In the genomic region with DNA sequence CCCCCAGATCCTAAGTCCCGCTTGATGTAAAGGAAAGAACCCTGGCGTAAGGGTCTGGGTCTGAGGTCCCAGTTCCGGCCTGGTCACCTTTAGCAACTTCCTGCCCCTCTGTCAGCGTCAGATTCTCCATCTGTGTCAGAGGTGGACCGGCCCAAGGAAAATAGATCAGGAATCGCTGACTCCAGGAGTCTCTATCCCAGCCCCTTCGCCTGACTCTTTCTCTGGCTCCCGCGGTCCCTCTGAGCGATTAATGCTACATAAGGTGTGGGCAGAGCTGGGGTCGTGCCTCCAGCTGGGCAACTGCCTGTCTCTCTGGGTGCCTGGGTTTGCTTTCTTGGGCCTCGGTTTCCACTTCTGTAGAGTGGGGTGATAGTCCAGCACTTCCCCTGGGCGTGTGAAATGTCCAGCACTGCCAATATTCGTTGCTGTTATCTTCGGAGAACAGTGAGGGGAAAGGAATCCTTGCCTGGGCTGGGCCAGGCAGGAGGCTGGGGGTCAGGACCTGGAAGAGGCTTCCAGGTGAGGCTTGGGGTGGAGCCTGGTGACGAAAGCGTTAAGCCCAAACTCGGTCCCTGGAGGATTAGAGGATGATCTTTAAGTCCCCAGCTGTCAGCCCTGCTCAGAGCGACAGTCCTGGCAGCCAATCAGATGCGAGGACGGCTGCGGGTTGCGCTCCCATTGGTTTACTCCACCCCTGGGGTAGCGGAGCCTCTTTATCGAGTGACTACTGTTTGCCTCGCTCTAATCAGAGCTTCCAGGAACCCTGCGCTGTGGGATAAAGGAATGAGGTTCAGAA, we compare ENCODE assay signal across 1 cellular context.
TF ChIP-seq lines count a peak whose summit lies in the region.

No MANE protein-coding gene starts in this region.

TF ChIP-seq in K562, 482 proteins besides CTCF, POLR2A, EP300 and RAD21 (continued from another document and continues in another):
- TF ChIP-seq, protein P1, sequence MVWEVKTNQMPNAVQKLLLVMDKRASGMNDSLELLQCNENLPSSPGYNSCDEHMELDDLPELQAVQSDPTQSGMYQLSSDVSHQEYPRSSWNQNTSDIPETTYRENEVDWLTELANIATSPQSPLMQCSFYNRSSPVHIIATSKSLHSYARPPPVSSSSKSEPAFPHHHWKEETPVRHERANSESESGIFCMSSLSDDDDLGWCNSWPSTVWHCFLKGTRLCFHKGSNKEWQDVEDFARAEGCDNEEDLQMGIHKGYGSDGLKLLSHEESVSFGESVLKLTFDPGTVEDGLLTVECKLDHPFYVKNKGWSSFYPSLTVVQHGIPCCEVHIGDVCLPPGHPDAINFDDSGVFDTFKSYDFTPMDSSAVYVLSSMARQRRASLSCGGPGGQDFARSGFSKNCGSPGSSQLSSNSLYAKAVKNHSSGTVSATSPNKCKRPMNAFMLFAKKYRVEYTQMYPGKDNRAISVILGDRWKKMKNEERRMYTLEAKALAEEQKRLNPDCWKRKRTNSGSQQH (CRISPR knock-in tag; IDR thresholded peaks at IDR 0.05) = no peak
- TF ChIP-seq ZBTB43 (CRISPR knock-in tag; IDR thresholded peaks at IDR 0.05) (0 out of 2 replicates have a peak, but pooled peaks have one; percentile 83), BRD4 (IDR thresholded peaks at IDR 0.05) (peak; percentile 58; the same call in 1 of the 2 replicates), ZNF695 (CRISPR knock-in tag; IDR thresholded peaks at IDR 0.05) (no peak), ZNF133 (CRISPR knock-in tag; IDR thresholded peaks at IDR 0.05) (no peak), ZNF707 (CRISPR knock-in tag; conservative IDR thresholded peaks at IDR 0.05) (no peak), MYNN (IDR thresholded peaks at IDR 0.05) (peak; percentile 12; the same call in 1 of the 2 replicates), MYNN (CRISPR knock-in tag; IDR thresholded peaks at IDR 0.05) (no peak), RCOR1 (IDR thresholded peaks at IDR 0.05; ENCODE audit: borderline replicate concordance in 1 of 2, low read depth in 2 of 2, low read length in 2 of 2) (peak; percentile 39 to 90), ZNF316 (IDR thresholded peaks at IDR 0.05) (no peak), ZNF134 (CRISPR knock-in tag; conservative IDR thresholded peaks at IDR 0.05) (no peak), ZNF324 (CRISPR knock-in tag; IDR thresholded peaks at IDR 0.05) (no peak), CXXC5 (CRISPR knock-in tag; IDR thresholded peaks at IDR 0.05) (peak; percentile 68), SREBF1 (IDR thresholded peaks at IDR 0.05; ENCODE audit: borderline replicate concordance, low read depth, low read length) (no peak), KDM2B (CRISPR knock-in tag; IDR thresholded peaks at IDR 0.05) (no peak), TCF7 (IDR thresholded peaks at IDR 0.05; ENCODE audit: borderline replicate concordance) (no peak), HOMEZ (CRISPR knock-in tag; IDR thresholded peaks at IDR 0.05) (no peak), PTTG1 (tag; IDR thresholded peaks at IDR 0.05; ENCODE audit: low read depth) (no peak), HMBOX1 (IDR thresholded peaks at IDR 0.05) (peak; percentile 61; the same call in 1 of the 2 replicates), MAFK (IDR thresholded peaks at IDR 0.05; ENCODE audit: low read length) (no peak), THAP12 (CRISPR knock-in tag; IDR thresholded peaks at IDR 0.05) (no peak), SMARCA5 (IDR thresholded peaks at IDR 0.05) (peak; percentile 99), NR2F6 (CRISPR knock-in tag; IDR thresholded peaks at IDR 0.05) (no peak), NR2C2 (CRISPR knock-in tag; IDR thresholded peaks at IDR 0.05) (no peak), NR2C2 (tag; IDR thresholded peaks at IDR 0.05) (no peak), ETV5 (CRISPR knock-in tag; IDR thresholded peaks at IDR 0.05; ENCODE audit: low read depth) (0 out of 2 replicates have a peak, but pooled peaks have one; percentile 52), GATAD2A (IDR thresholded peaks at IDR 0.05) (0 out of 2 replicates have a peak, but pooled peaks have one; percentile 21), HMGN3 (IDR thresholded peaks at IDR 0.05; ENCODE audit: borderline replicate concordance, extremely low read depth, insufficient read length, low read depth, low read length) (no peak), KAT2B (IDR thresholded peaks at IDR 0.05; ENCODE audit: low read depth, low read length) (no peak), PPARD (CRISPR knock-in tag; IDR thresholded peaks at IDR 0.05) (no peak), E2F4 (CRISPR knock-in tag; IDR thresholded peaks at IDR 0.05; ENCODE audit: low read depth) (no peak), HDAC3 (IDR thresholded peaks at IDR 0.05; ENCODE audit: borderline replicate concordance, partially characterized antibody) (no peak), HNRNPUL1 (IDR thresholded peaks at IDR 0.05; ENCODE audit: low read length) (no peak), MEF2A (IDR thresholded peaks at IDR 0.05; ENCODE audit: control insufficient read depth, low read depth, low read length) (no peak), PRPF4 (IDR thresholded peaks at IDR 0.05; ENCODE audit: insufficient read depth, low read depth, low read length, poor library complexity, severe bottlenecking) (no peak), SRSF3 (IDR thresholded peaks at IDR 0.05; ENCODE audit: insufficient read depth, low read length) (no peak), ZNF41 (CRISPR knock-in tag; conservative IDR thresholded peaks at IDR 0.05) (no peak), BRD9 (IDR thresholded peaks at IDR 0.05; ENCODE audit: low read depth, partially characterized antibody) (peak; percentile 79), NR3C1 (CRISPR knock-in tag; IDR thresholded peaks at IDR 0.05) (no peak), PHF20 (IDR thresholded peaks at IDR 0.05; ENCODE audit: partially characterized antibody) (peak; percentile 60), EZH2 (IDR thresholded peaks at IDR 0.05; ENCODE audit: borderline replicate concordance, low read depth, low read length) (no peak), KDM5B (IDR thresholded peaks at IDR 0.05; ENCODE audit: insufficient replicate concordance, low read depth, low read length) (no peak)
- TF ChIP-seq, protein P2, sequence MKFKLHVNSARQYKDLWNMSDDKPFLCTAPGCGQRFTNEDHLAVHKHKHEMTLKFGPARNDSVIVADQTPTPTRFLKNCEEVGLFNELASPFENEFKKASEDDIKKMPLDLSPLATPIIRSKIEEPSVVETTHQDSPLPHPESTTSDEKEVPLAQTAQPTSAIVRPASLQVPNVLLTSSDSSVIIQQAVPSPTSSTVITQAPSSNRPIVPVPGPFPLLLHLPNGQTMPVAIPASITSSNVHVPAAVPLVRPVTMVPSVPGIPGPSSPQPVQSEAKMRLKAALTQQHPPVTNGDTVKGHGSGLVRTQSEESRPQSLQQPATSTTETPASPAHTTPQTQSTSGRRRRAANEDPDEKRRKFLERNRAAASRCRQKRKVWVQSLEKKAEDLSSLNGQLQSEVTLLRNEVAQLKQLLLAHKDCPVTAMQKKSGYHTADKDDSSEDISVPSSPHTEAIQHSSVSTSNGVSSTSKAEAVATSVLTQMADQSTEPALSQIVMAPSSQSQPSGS (CRISPR knock-in tag; IDR thresholded peaks at IDR 0.05) = no peak
- TF ChIP-seq, protein P3, sequence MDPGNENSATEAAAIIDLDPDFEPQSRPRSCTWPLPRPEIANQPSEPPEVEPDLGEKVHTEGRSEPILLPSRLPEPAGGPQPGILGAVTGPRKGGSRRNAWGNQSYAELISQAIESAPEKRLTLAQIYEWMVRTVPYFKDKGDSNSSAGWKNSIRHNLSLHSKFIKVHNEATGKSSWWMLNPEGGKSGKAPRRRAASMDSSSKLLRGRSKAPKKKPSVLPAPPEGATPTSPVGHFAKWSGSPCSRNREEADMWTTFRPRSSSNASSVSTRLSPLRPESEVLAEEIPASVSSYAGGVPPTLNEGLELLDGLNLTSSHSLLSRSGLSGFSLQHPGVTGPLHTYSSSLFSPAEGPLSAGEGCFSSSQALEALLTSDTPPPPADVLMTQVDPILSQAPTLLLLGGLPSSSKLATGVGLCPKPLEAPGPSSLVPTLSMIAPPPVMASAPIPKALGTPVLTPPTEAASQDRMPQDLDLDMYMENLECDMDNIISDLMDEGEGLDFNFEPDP (CRISPR knock-in tag; IDR thresholded peaks at IDR 0.05) = no peak
- TF ChIP-seq, protein P4, sequence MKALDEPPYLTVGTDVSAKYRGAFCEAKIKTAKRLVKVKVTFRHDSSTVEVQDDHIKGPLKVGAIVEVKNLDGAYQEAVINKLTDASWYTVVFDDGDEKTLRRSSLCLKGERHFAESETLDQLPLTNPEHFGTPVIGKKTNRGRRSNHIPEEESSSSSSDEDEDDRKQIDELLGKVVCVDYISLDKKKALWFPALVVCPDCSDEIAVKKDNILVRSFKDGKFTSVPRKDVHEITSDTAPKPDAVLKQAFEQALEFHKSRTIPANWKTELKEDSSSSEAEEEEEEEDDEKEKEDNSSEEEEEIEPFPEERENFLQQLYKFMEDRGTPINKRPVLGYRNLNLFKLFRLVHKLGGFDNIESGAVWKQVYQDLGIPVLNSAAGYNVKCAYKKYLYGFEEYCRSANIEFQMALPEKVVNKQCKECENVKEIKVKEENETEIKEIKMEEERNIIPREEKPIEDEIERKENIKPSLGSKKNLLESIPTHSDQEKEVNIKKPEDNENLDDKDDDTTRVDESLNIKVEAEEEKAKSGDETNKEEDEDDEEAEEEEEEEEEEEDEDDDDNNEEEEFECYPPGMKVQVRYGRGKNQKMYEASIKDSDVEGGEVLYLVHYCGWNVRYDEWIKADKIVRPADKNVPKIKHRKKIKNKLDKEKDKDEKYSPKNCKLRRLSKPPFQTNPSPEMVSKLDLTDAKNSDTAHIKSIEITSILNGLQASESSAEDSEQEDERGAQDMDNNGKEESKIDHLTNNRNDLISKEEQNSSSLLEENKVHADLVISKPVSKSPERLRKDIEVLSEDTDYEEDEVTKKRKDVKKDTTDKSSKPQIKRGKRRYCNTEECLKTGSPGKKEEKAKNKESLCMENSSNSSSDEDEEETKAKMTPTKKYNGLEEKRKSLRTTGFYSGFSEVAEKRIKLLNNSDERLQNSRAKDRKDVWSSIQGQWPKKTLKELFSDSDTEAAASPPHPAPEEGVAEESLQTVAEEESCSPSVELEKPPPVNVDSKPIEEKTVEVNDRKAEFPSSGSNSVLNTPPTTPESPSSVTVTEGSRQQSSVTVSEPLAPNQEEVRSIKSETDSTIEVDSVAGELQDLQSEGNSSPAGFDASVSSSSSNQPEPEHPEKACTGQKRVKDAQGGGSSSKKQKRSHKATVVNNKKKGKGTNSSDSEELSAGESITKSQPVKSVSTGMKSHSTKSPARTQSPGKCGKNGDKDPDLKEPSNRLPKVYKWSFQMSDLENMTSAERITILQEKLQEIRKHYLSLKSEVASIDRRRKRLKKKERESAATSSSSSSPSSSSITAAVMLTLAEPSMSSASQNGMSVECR (CRISPR knock-in tag; IDR thresholded peaks at IDR 0.05) = peak; percentile 76
- TF ChIP-seq, protein P5, sequence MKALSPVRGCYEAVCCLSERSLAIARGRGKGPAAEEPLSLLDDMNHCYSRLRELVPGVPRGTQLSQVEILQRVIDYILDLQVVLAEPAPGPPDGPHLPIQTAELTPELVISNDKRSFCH (CRISPR knock-in tag; IDR thresholded peaks at IDR 0.05) = no peak
- TF ChIP-seq, protein P5 (tag; IDR thresholded peaks at IDR 0.05) = peak; percentile 63
